ENCODE assay signal across 16 cellular contexts in genomic region chr22:27380826-27381225, GRCh38.
DNase-seq lines count a peak whose midpoint lies in the region; ATAC-seq, FAIRE-seq and TF ChIP-seq lines count a peak whose summit lies in the region.
"Had no signal": no experiment of that assay in that cellular context is flagged by ENCODE, and none has a peak within 500 bp of the region (broad histone marks: within the 10 kb centered on the region; RNA-seq: fewer than 3 reads in every experiment).

No MANE protein-coding gene starts in this region.

- peak overlapping the region; percentile 78 for H3K27ac ChIP-seq in SK-N-MC

- intact Hi-C loops in sciatic nerve (cut with DNase I), result no loop called here
- intact Hi-C loops in CD14-positive monocyte (cut with micrococcal nuclease), result no loop called here

- no peaks in the 10 kb centered on the region for H3K36me3 Mint-ChIP-seq in CD14-positive monocyte

- no peak overlapping the region for H3K27ac Mint-ChIP-seq in CD14-positive monocyte

- DNase-seq in NCI-H524 (lab: John Stamatoyannopoulos, UW) (peak; percentile 35 to 71), NCI-H524 treated with DMSO at 0.1 percent for 48 hours (lab: John Stamatoyannopoulos, UW) (no peak), SK-N-MC (ENCODE audit: low read depth, low spot score) (peak; percentile 18), left kidney (ENCODE audit: low read depth, low spot score) (peak; percentile 24), urothelium cell line (ENCODE audit: low spot score) (no peak), sciatic nerve (ENCODE audit: low spot score) (no peak), CD14-positive monocyte (ENCODE audit: low spot score) (no peak)
- no peak for DNase-seq in activated naive CD4-positive, alpha-beta T cell treated with anti-CD3 and anti-CD28 coated beads, Interleukin-2, amount 50 U/mL, for 16 hours
- DNase-seq: C1 segment of cervical spinal cord, DMS79 treated with DMSO at 0.1 percent for 48 hours, NCI-H1105, NCI-H1694, NCI-H2081 treated with DMSO at 0.1 percent for 48 hours, NCI-H446 treated with DMSO at 0.1 percent for 48 hours had no signal

- no peaks in the 10 kb centered on the region for H3K4me1 Mint-ChIP-seq in CD14-positive monocyte

- no peaks in the 10 kb centered on the region for H3K36me3 ChIP-seq in SK-N-MC (ENCODE audit: insufficient read depth, low read length)

- no peak for ATAC-seq in sciatic nerve
- ATAC-seq: K562 had no signal

- peak overlapping the region; percentile 5 for H3K9ac ChIP-seq in SK-N-MC (ENCODE audit: insufficient read length)

- no peaks in the 10 kb centered on the region for H3K9me3 Mint-ChIP-seq in CD14-positive monocyte

- H3K9me3 ChIP-seq in SK-N-MC (ENCODE audit: low read depth, low read length), result no peaks in the 10 kb centered on the region

- FAIRE-seq in urothelium cell line (lab: Jason Lieb, UNC), result peak; percentile 30
- FAIRE-seq: D721Med, K562 had no signal

- H3K27me3 Mint-ChIP-seq in CD14-positive monocyte (ENCODE audit: low read depth in 3 of 3), result peaks cover 0 to 5% (median 4%) of the 10 kb centered on the region in 3 donors

- no peak for TF ChIP-seq CTCF in CD14-positive monocyte (IDR thresholded peaks at IDR 0.05)

- H3K4me3 ChIP-seq in SK-N-MC, result peak overlapping the region; percentile 46
- H3K4me3 ChIP-seq: K562 had no signal

- H3K4me3 Mint-ChIP-seq in CD14-positive monocyte, result no peak overlapping the region

Comparison
In these comparisons a context has a peak if more than half of its experiments do, and no peak if none do; other contexts are left out.
1. DNase-seq: peak in NCI-H524 (2 of 2), SK-N-MC (single experiment) and left kidney (single experiment); none in NCI-H524 treated with DMSO at 0.1 percent for 48 hours (single experiment), urothelium cell line (single experiment), sciatic nerve (single experiment), CD14-positive monocyte (single experiment) and activated naive CD4-positive, alpha-beta T cell treated with anti-CD3 and anti-CD28 coated beads, Interleukin-2, amount 50 U/mL, for 16 hours (single experiment).